In the genomic region with DNA sequence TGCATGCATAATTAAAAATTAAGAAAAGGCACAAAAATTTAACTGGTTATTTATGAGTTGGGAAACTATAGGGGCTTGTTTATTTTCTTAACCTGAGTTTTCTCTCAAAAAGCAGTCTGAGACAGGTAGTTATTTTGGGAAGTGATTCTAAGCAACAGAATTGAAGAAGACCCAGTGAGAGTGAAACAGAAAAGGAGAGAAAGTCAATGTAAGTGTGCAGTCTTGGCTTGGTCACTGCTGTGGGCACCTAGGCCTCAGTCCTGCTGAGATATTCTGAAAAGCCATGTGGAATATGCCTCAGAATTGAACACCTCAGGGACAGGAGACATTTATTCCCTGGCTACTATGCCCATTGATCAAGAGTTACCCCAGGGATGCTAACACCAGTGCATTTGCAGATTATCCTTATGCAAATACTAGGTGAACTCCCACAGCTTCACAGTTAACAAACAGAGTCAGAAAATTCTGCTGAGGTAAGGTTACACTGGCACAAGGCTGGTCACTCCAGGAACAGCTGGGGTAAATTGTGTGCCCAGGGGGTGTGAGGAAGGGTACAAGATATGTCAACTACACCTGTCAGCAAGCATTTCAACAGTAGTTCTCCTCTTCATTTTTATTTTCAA, we compare ENCODE assay signal across 32 cellular contexts.
DNase-seq lines count a peak whose midpoint lies in the region; ATAC-seq and TF ChIP-seq lines count a peak whose summit lies in the region.
"Had no signal": no experiment of that assay in that cellular context is flagged by ENCODE, and none has a peak within 500 bp of the region (broad histone marks: within the 10 kb centered on the region; RNA-seq: fewer than 3 reads in every experiment).

No MANE protein-coding gene starts in this region.

- TF ChIP-seq POLR2A in breast epithelium (IDR thresholded peaks at IDR 0.05), result no peak

- no peaks in the 10 kb centered on the region for H4K20me1 ChIP-seq in GM23338 (replicated peaks; ENCODE audit: insufficient read depth)
- H4K20me1 ChIP-seq: BLaER1 had no signal

- DNase-seq in GM23338 (ENCODE audit: low spot score), result no peak
- DNase-seq in neural crest cell (ENCODE audit: low read depth, low spot score), result no peak
- no peak for DNase-seq in activated effector memory CD4-positive, alpha-beta T cell treated with anti-CD3 and anti-CD28 coated beads, Interleukin-2, amount 50 U/mL, for 16 hours
- DNase-seq in islet precursor cell, result no peak
- no peak for DNase-seq in breast epithelium (ENCODE audit: low spot score in 2 of 2)
- DNase-seq: activated CD4-positive, alpha-beta T cell treated with anti-CD3 and anti-CD28 coated beads, Interleukin-2, amount 50 U/mL, for 48 hours; activated CD4-positive, CD25-positive, alpha-beta regulatory T cell; activated CD8-positive, alpha-beta memory T cell treated with anti-CD3 and anti-CD28 coated beads, Interleukin-2, amount 50 U/mL, for 48 hours; activated naive CD8-positive, alpha-beta T cell treated with anti-CD3 and anti-CD28 coated beads for 36 hours; Caco-2; central memory CD4-positive, alpha-beta T cell; DMS79; gastrocnemius medialis; GF-D8; hypothalamus; IMR-90; left ventricle myocardium superior; NCI-H1048; NCI-H1930; pancreas; stimulated activated CD4-positive, alpha-beta T cell treated with anti-CD3 and anti-CD28 coated beads, Interleukin-2, amount 100 ng/mL, for 24 hours; T1000 had no signal

- H3K27me3 Mint-ChIP-seq in GM23338 (ENCODE audit: insufficient read depth, low read depth, poor library complexity) (no peaks in the 10 kb centered on the region), neural crest cell (ENCODE audit: low read depth) (no peaks in the 10 kb centered on the region)
- H3K27me3 Mint-ChIP-seq: activated naive CD8-positive, alpha-beta T cell treated with anti-CD3 and anti-CD28 coated beads for 36 hours; dendritic cell treated with granulocyte-macrophage colony-stimulating factor and Interleukin-4, amounts not matched to agents 40 ng/mL and 50 ng/mL, for 4 days had no signal

- intact Hi-C loops in breast epithelium (cut with DNase I; ENCODE audit: low total_unique reads), result no loop called here

- no peak overlapping the region for H3K27ac ChIP-seq in GM23338 (ENCODE audit: low read depth)
- H3K27ac ChIP-seq in breast epithelium, result no peak overlapping the region
- H3K27ac ChIP-seq: ascending aorta, BLaER1, gastrocnemius medialis, pancreas had no signal

- no peaks in the 10 kb centered on the region for H3K79me2 ChIP-seq in GM23338 (replicated peaks; ENCODE audit: insufficient read depth)

- H3K4me3 ChIP-seq in GM23338 (no peak overlapping the region), breast epithelium (no peak overlapping the region)
- H3K4me3 ChIP-seq: ascending aorta, BLaER1, gastrocnemius medialis, pancreas, smooth muscle cell had no signal

- H3K27ac Mint-ChIP-seq in GM23338 (no peak overlapping the region), neural crest cell (ENCODE audit: unreplicated experiment) (peak overlapping the region; percentile 53)
- H3K27ac Mint-ChIP-seq: activated naive CD8-positive, alpha-beta T cell treated with anti-CD3 and anti-CD28 coated beads for 36 hours; activated T-helper 17 cell treated with anti-CD3 and anti-CD28 coated beads, Interleukin-2, amount 50 U/mL, for 72 hours; dendritic cell treated with granulocyte-macrophage colony-stimulating factor and Interleukin-4, amounts not matched to agents 40 ng/mL and 50 ng/mL, for 4 days had no signal

- H3K9me3 Mint-ChIP-seq in GM23338 (no peaks in the 10 kb centered on the region), neural crest cell (no peaks in the 10 kb centered on the region)
- H3K9me3 Mint-ChIP-seq: activated naive CD8-positive, alpha-beta T cell treated with anti-CD3 and anti-CD28 coated beads for 36 hours; activated T-helper 17 cell treated with anti-CD3 and anti-CD28 coated beads, Interleukin-2, amount 50 U/mL, for 72 hours; dendritic cell treated with granulocyte-macrophage colony-stimulating factor and Interleukin-4, amounts not matched to agents 40 ng/mL and 50 ng/mL, for 4 days; nephron had no signal

- peaks cover 13% of the 10 kb centered on the region; the same call in 1 of the 2 replicates for H3K4me1 ChIP-seq in GM23338 (ENCODE audit: insufficient read depth)
- H3K4me1 ChIP-seq in breast epithelium, result no peaks in the 10 kb centered on the region
- H3K4me1 ChIP-seq: ascending aorta, BLaER1, Caco-2, gastrocnemius medialis, pancreas had no signal

- no peaks in the 10 kb centered on the region for H3K9me3 ChIP-seq in breast epithelium
- H3K9me3 ChIP-seq: ascending aorta, BLaER1, Caco-2, gastrocnemius medialis, pancreas had no signal

- no peak overlapping the region for H2AFZ ChIP-seq in GM23338

- H3K9me2 ChIP-seq in GM23338 (ENCODE audit: insufficient read depth), result no peaks in the 10 kb centered on the region

- H3K4me1 Mint-ChIP-seq in GM23338 (peaks cover 14% of the 10 kb centered on the region), neural crest cell (no peaks in the 10 kb centered on the region)
- H3K4me1 Mint-ChIP-seq: activated naive CD8-positive, alpha-beta T cell treated with anti-CD3 and anti-CD28 coated beads for 36 hours; activated T-helper 17 cell treated with anti-CD3 and anti-CD28 coated beads, Interleukin-2, amount 50 U/mL, for 72 hours; nephron had no signal

- no peak overlapping the region for H3K4me2 ChIP-seq in GM23338
- H3K4me2 ChIP-seq: BLaER1, smooth muscle cell had no signal

- peak; percentile 73 for ATAC-seq in GM18858 (IDR thresholded peaks at IDR 0.05; ENCODE audit: unreplicated experiment)
- peak; percentile 82 for ATAC-seq in GM23338
- peak; percentile 45 for ATAC-seq in HG03442 (IDR thresholded peaks at IDR 0.05; ENCODE audit: unreplicated experiment)
- ATAC-seq in HG03460 (IDR thresholded peaks at IDR 0.05; ENCODE audit: unreplicated experiment), result no peak
- ATAC-seq: activated T-helper 17 cell treated with anti-CD3 and anti-CD28 coated beads, Interleukin-2, amount 50 U/mL, for 72 hours; gastrocnemius medialis; HCT116; left ventricle myocardium superior had no signal

- no peaks in the 10 kb centered on the region for H3K36me3 ChIP-seq in GM23338 (ENCODE audit: insufficient read depth)
- no peaks in the 10 kb centered on the region for H3K36me3 ChIP-seq in breast epithelium
- H3K36me3 ChIP-seq: ascending aorta, BLaER1, gastrocnemius medialis, pancreas had no signal

- H3K36me3 Mint-ChIP-seq in GM23338 (ENCODE audit: low read depth) (no peaks in the 10 kb centered on the region), neural crest cell (ENCODE audit: low read depth) (no peaks in the 10 kb centered on the region)
- H3K36me3 Mint-ChIP-seq: activated naive CD8-positive, alpha-beta T cell treated with anti-CD3 and anti-CD28 coated beads for 36 hours had no signal

- no peaks in the 10 kb centered on the region for H3K27me3 ChIP-seq in GM23338 (ENCODE audit: insufficient read depth)
- H3K27me3 ChIP-seq in breast epithelium, result no peaks in the 10 kb centered on the region
- H3K27me3 ChIP-seq: ascending aorta, BLaER1, gastrocnemius medialis, pancreas had no signal

- H3K4me3 Mint-ChIP-seq in GM23338 (no peak overlapping the region), neural crest cell (no peak overlapping the region)
- H3K4me3 Mint-ChIP-seq: activated naive CD8-positive, alpha-beta T cell treated with anti-CD3 and anti-CD28 coated beads for 36 hours; activated T-helper 17 cell treated with anti-CD3 and anti-CD28 coated beads, Interleukin-2, amount 50 U/mL, for 72 hours; dendritic cell treated with granulocyte-macrophage colony-stimulating factor and Interleukin-4, amounts not matched to agents 40 ng/mL and 50 ng/mL, for 4 days; nephron had no signal

- no peaks in the 10 kb centered on the region for H3F3A ChIP-seq in GM23338 (replicated peaks; ENCODE audit: low read depth)

- TF ChIP-seq CTCF in GM23338 (conservative IDR thresholded peaks at IDR 0.05; ENCODE audit: low read depth in 2 of 2) (no peak), neural crest cell (conservative IDR thresholded peaks at IDR 0.05) (no peak), breast epithelium (IDR thresholded peaks at IDR 0.05) (no peak)

TF ChIP-seq in GM23338, 12 proteins besides CTCF, POLR2A, EP300 and RAD21 (continues in another document):
- TF ChIP-seq EZH2phosphoT487 (IDR thresholded peaks at IDR 0.05; ENCODE audit: unreplicated experiment), result no peak
- no peak for TF ChIP-seq CREB1 (CRISPR knock-in tag; IDR thresholded peaks at IDR 0.05; ENCODE audit: low read depth)
- TF ChIP-seq, protein P1, sequence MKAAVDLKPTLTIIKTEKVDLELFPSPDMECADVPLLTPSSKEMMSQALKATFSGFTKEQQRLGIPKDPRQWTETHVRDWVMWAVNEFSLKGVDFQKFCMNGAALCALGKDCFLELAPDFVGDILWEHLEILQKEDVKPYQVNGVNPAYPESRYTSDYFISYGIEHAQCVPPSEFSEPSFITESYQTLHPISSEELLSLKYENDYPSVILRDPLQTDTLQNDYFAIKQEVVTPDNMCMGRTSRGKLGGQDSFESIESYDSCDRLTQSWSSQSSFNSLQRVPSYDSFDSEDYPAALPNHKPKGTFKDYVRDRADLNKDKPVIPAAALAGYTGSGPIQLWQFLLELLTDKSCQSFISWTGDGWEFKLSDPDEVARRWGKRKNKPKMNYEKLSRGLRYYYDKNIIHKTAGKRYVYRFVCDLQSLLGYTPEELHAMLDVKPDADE (IDR thresholded peaks at IDR 0.05), result no peak
